In the genomic region with DNA sequence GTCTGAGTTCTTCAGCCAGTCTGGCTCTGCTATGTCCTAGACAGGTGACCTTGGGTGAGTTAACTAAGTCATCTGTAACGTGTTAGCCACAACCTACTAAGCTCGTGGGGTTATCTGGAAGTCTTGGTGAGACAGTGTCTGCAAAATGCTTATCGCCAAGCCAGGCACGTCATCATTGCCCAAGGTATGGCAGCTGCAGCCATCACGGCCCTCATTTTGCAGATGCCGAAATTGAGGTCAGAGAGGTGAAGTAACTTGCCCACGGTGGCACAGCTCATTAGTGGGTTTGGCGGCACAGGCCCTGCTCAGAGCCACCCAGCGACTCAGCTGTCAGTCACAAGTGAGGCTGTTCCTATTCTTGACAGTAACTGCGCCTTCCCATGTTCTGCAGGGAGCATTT, we compare ENCODE assay signal across 15 cellular contexts.
DNase-seq lines count a peak whose midpoint lies in the region; ATAC-seq, FAIRE-seq and TF ChIP-seq lines count a peak whose summit lies in the region.
"Had no signal": no experiment of that assay in that cellular context is flagged by ENCODE, and none has a peak within 500 bp of the region (broad histone marks: within the 10 kb centered on the region; RNA-seq: fewer than 3 reads in every experiment).

No MANE protein-coding gene starts in this region.

- peaks cover 20 to 33% (median 25%) of the 10 kb centered on the region in 3 donors for H3K4me1 Mint-ChIP-seq in IgD-negative memory B cell
- H3K4me1 Mint-ChIP-seq in central memory CD8-positive, alpha-beta T cell: peaks cover 87% of the 10 kb centered on the region

- H3K4me3 ChIP-seq in small intestine (ENCODE audit: low read depth in 1 of 2, low read length in 2 of 2) (no peak overlapping the region), heart right ventricle (no peak overlapping the region), foreskin fibroblast (ENCODE audit: low read depth in 1 of 2, low read length in 2 of 2) (no peak overlapping the region)
- H3K4me3 ChIP-seq: dorsolateral prefrontal cortex had no signal

- peaks cover 5% of the 10 kb centered on the region for H3K36me3 Mint-ChIP-seq in IgD-negative memory B cell
- peaks cover 47% of the 10 kb centered on the region for H3K36me3 Mint-ChIP-seq in central memory CD8-positive, alpha-beta T cell (ENCODE audit: insufficient read depth)

- ATAC-seq in central memory CD8-positive, alpha-beta T cell (replicated peaks; ENCODE audit: extremely low read depth, poor library complexity, severe bottlenecking): peak; percentile 68
- ATAC-seq in heart right ventricle (no peak), HG03571 (IDR thresholded peaks at IDR 0.05; ENCODE audit: unreplicated experiment) (no peak)

- peak overlapping the region; percentile 41 to 67 for H3K27ac ChIP-seq in small intestine (ENCODE audit: low read depth in 1 of 2, low read length in 1 of 2)
- peak overlapping the region in 1 of 10 donors; percentile 53 for H3K27ac ChIP-seq in heart right ventricle

- FAIRE-seq in small intestine (lab: Jason Lieb, UNC): no peak
- FAIRE-seq: GM19239, H54, TTC549 had no signal

- H3K4me1 ChIP-seq in small intestine (ENCODE audit: control insufficient read depth in 2 of 2, insufficient read depth in 1 of 2, low read depth in 1 of 2, low read length in 1 of 2) (peaks cover 12 to 16% of the 10 kb centered on the region in 2 donors), heart right ventricle (peaks cover 0 to 66% (median 18%) of the 10 kb centered on the region in 9 donors)
- H3K4me1 ChIP-seq: Caco-2 had no signal

- WGBS in small intestine, 3 donors: 80 to 87% (median 82%) methylated on average over 10 of the region's 10 CpGs
- WGBS in heart right ventricle, 2 donors: 89 to 90% methylated on average over 10 of the region's 10 CpGs

- peak overlapping the region; percentile 46 to 97 (median 67) for H3K27ac Mint-ChIP-seq in IgD-negative memory B cell
- peak overlapping the region; percentile 99 for H3K27ac Mint-ChIP-seq in central memory CD8-positive, alpha-beta T cell (ENCODE audit: low read depth)

- H3K9me3 ChIP-seq in small intestine (ENCODE audit: control insufficient read depth, low read depth) (no peaks in the 10 kb centered on the region), heart right ventricle (no peaks in the 10 kb centered on the region)
- H3K9me3 ChIP-seq: Caco-2 had no signal

- no peaks in the 10 kb centered on the region for H3K27me3 Mint-ChIP-seq in IgD-negative memory B cell
- H3K27me3 Mint-ChIP-seq in central memory CD8-positive, alpha-beta T cell: no peaks in the 10 kb centered on the region

- H3K4me3 Mint-ChIP-seq in IgD-negative memory B cell: no peak overlapping the region
- peak overlapping the region; percentile 72 for H3K4me3 Mint-ChIP-seq in central memory CD8-positive, alpha-beta T cell

- no peaks in the 10 kb centered on the region for H3K9me3 Mint-ChIP-seq in IgD-negative memory B cell
- H3K9me3 Mint-ChIP-seq in central memory CD8-positive, alpha-beta T cell: no peaks in the 10 kb centered on the region

- no peaks in the 10 kb centered on the region for H3K27me3 ChIP-seq in small intestine (ENCODE audit: control insufficient read depth in 2 of 2, insufficient read depth in 2 of 2, low read length in 2 of 2)
- no peaks in the 10 kb centered on the region for H3K27me3 ChIP-seq in heart right ventricle
- H3K27me3 ChIP-seq: dorsolateral prefrontal cortex had no signal

- no peaks in the 10 kb centered on the region for H3K36me3 ChIP-seq in small intestine (ENCODE audit: control insufficient read depth in 2 of 2, insufficient read depth in 2 of 2, low read length in 2 of 2)
- H3K36me3 ChIP-seq in heart right ventricle: peaks cover 0 to 10% (median 0%) of the 10 kb centered on the region in 9 donors

- intact Hi-C loops in heart right ventricle (cut with DNase I): no loop called here

- DNase-seq in activated CD4-positive, alpha-beta T cell treated with anti-CD3 and anti-CD28 coated beads for 48 hours: peak; percentile 7
- peak; percentile 52 to 91 for DNase-seq in central memory CD8-positive, alpha-beta T cell (ENCODE audit: low spot score in 2 of 2)
- DNase-seq in small intestine (no peak), NCI-H1694 (lab: John Stamatoyannopoulos, UW) (no peak), heart right ventricle (no peak), foreskin fibroblast (no peak)
- DNase-seq: Caco-2, Kasumi-1, OCI-M1 had no signal

- TF ChIP-seq CTCF in heart right ventricle (IDR thresholded peaks at IDR 0.05): no peak
- no peak for TF ChIP-seq CTCF in foreskin fibroblast (IDR thresholded peaks at IDR 0.05; ENCODE audit: low read depth, low read length)

Comparison
In these comparisons a context has a peak if more than half of its experiments do, and no peak if none do; other contexts are left out.
1. DNase-seq: peak in activated CD4-positive, alpha-beta T cell treated with anti-CD3 and anti-CD28 coated beads for 48 hours (single experiment) and central memory CD8-positive, alpha-beta T cell (2 of 2); none in small intestine (single experiment), NCI-H1694 (single experiment), heart right ventricle (0 of 2) and foreskin fibroblast (0 of 2).